Comparison of ENCODE assay signal across 8 cellular contexts in genomic region chr4:124262211-124263179, GRCh38.
DNase-seq lines count a peak whose midpoint lies in the region; ATAC-seq and TF ChIP-seq lines count a peak whose summit lies in the region.

No MANE protein-coding gene starts in this region.

- in situ Hi-C loops in transverse colon (cut with MboI; ENCODE audit: low pct_ligation_motif_present in 1 of 4, low pct_unique_long_range_greater_than_20kb in 1 of 4, low sequenced_read_pairs in 3 of 4), result loop anchor here (25.0 kb wide), 4 partner anchors 500 to 1175 kb away; partner anchors contain the start of gene SPRY1 (in 1 of the 4)

- no peaks in the 10 kb centered on the region for H3K9me3 ChIP-seq in transverse colon

- ATAC-seq in HG03432 (IDR thresholded peaks at IDR 0.05; ENCODE audit: unreplicated experiment), result peak; percentile 94

- no peaks in the 10 kb centered on the region for H3K27me3 ChIP-seq in transverse colon

- no peak overlapping the region for H3K27ac ChIP-seq in transverse colon

- no peak for TF ChIP-seq POLR2A in transverse colon (IDR thresholded peaks at IDR 0.05)

- H3K4me3 ChIP-seq in epithelial cell of proximal tubule (ENCODE audit: low read depth, low read length), result no peak overlapping the region
- no peak overlapping the region for H3K4me3 ChIP-seq in transverse colon

- no peaks in the 10 kb centered on the region for H3K36me3 ChIP-seq in transverse colon

- no peak for TF ChIP-seq EP300 in transverse colon (IDR thresholded peaks at IDR 0.05; ENCODE audit: low read depth)

- DNase-seq in COR-L47 (lab: John Stamatoyannopoulos, UW) (peak; percentile 79), GM19240 (ENCODE audit: insufficient read length, low spot score) (peak; percentile 7), NCI-H510A (lab: John Stamatoyannopoulos, UW) (peak; percentile 22), epithelial cell of proximal tubule (ENCODE audit: low read depth) (peak; percentile 30), mucosa of gallbladder (ENCODE audit: low spot score) (peak; percentile 71), transverse colon (peak; percentile 56)
- DNase-seq in activated CD4-positive, alpha-beta T cell treated with anti-CD3 and anti-CD28 coated beads, Interleukin-2, amount 50 U/mL, for 1 hour, result peak; percentile 1

- WGBS in transverse colon (ENCODE audit: low coverage in 1 of 2), 2 donors, result 7 to 16% methylated on average over 7 of the region's 7 CpGs

- H3K4me1 ChIP-seq in transverse colon, result peaks cover 0 to 10% (median 0%) of the 10 kb centered on the region in 4 donors

- intact Hi-C loops in transverse colon (cut with DNase I; ENCODE audit: low total_unique reads), result loop anchor here (10.0 kb wide), 1 partner anchor 1158 kb away; no protein-coding TSS in a partner anchor

- peak; percentile 96 for TF ChIP-seq CTCF in epithelial cell of proximal tubule (conservative IDR thresholded peaks at IDR 0.05; ENCODE audit: low read depth, low read length)
- TF ChIP-seq CTCF in transverse colon (IDR thresholded peaks at IDR 0.05), result peak; percentile 60 to 79 (median 78)

Comparison
In these comparisons a context has a peak if more than half of its experiments do, and no peak if none do; other contexts are left out.
1. DNase-seq: peak in every context shown above with its lines; median percentile 79 in COR-L47; 71 in mucosa of gallbladder; 56 in transverse colon; 30 in epithelial cell of proximal tubule; 22 in NCI-H510A; 7 in GM19240; 1 in activated CD4-positive, alpha-beta T cell treated with anti-CD3 and anti-CD28 coated beads, Interleukin-2, amount 50 U/mL, for 1 hour.